21 cellular contexts compared by ENCODE assay signal in genomic region chr1:67005068-67005467, GRCh38. TPM values are rescaled to one million over a fixed set of nuclear protein-coding genes. Genes with fewer than 3 reads are reported as not detected.
DNase-seq lines count a peak whose midpoint lies in the region; ATAC-seq and TF ChIP-seq lines count a peak whose summit lies in the region.
"Had no signal": no experiment of that assay in that cellular context is flagged by ENCODE, and none has a peak within 500 bp of the region (broad histone marks: within the 10 kb centered on the region; RNA-seq: fewer than 3 reads in every experiment).

No MANE protein-coding gene starts in this region.

- H3K27ac ChIP-seq in right atrium auricular region (no peak overlapping the region), thoracic aorta (peak overlapping the region; percentile 1 to 26), RWPE1 (no peak overlapping the region)
- H3K27ac ChIP-seq: suprapubic skin, vagina had no signal

- DNase-seq in Right ventricle myocardium superior (peak; percentile 39), right atrium auricular region (ENCODE audit: low spot score) (no peak), NCI-H510A treated with DMSO at 0.1 percent for 48 hours (lab: John Stamatoyannopoulos, UW) (peak; percentile 72), left ventricle myocardium superior (peak; percentile 56), thoracic aorta (ENCODE audit: low spot score) (no peak), RWPE1 (ENCODE audit: low spot score) (no peak)
- no peak for DNase-seq in activated CD4-positive, alpha-beta T cell treated with anti-CD3 and anti-CD28 coated beads, Interleukin-2, amount 50 U/mL, for 1 hour
- DNase-seq: activated naive CD4-positive, alpha-beta T cell treated with anti-CD3 and anti-CD28 coated beads, Interleukin-2, amount 10 ng/mL, durations not matched to agents 7 days and 5 days; activated T-cell treated with anti-CD3 and anti-CD28 coated beads, Interleukin-2, amount 50 U/mL, for 48 hours; aorta; central memory CD4-positive, alpha-beta T cell; MG63; NCI-H187; NCI-H446 treated with DMSO at 0.1 percent for 48 hours; stimulated activated CD4-positive, alpha-beta T cell treated with anti-CD3 and anti-CD28 coated beads, Interleukin-1b, Interleukin-23, amount 100 ng/mL, for 48 hours; T-helper 1 cell had no signal

- peaks cover 0 to 9% of the 10 kb centered on the region in 2 donors for H3K4me1 ChIP-seq in right atrium auricular region
- peaks cover 6 to 35% of the 10 kb centered on the region in 2 donors for H3K4me1 ChIP-seq in thoracic aorta (ENCODE audit: control insufficient read depth in 1 of 2, low read depth in 2 of 2)
- H3K4me1 ChIP-seq: HAP-1, suprapubic skin had no signal

- intact Hi-C loops in Right ventricle myocardium superior (cut with DNase I), result no loop called here
- intact Hi-C loops in left ventricle myocardium superior (cut with micrococcal nuclease), result no loop called here

- ATAC-seq in Right ventricle myocardium superior (ENCODE audit: poor library complexity) (peak; percentile 51), left ventricle myocardium superior (peak; percentile 59), thoracic aorta (ENCODE audit: insufficient number of reproducible peaks, low FRiP score, low read depth) (no peak), GM21825 (IDR thresholded peaks at IDR 0.05; ENCODE audit: unreplicated experiment) (no peak)

- TF ChIP-seq CTCF in right atrium auricular region (IDR thresholded peaks at IDR 0.05) (no peak), thoracic aorta (IDR thresholded peaks at IDR 0.05) (no peak), RWPE1 (conservative IDR thresholded peaks at IDR 0.05; ENCODE audit: low read depth) (no peak)

- H3K4me3 ChIP-seq in right atrium auricular region (no peak overlapping the region), thoracic aorta (no peak overlapping the region)
- H3K4me3 ChIP-seq: dorsolateral prefrontal cortex, HAP-1, MG63, suprapubic skin, vagina had no signal

- H3K9me3 ChIP-seq in right atrium auricular region, result no peaks in the 10 kb centered on the region
- no peaks in the 10 kb centered on the region for H3K9me3 ChIP-seq in thoracic aorta
- H3K9me3 ChIP-seq: HAP-1, MG63, suprapubic skin, vagina had no signal

- POLR2A ChIA-PET in RWPE1 (lab: Yijun Ruan, JAX; ENCODE audit: low non-redundant PET), result no interaction called here

- H3K36me3 ChIP-seq in right atrium auricular region (peaks cover 12% of the 10 kb centered on the region), thoracic aorta (peaks cover 15% of the 10 kb centered on the region)

- CTCF ChIA-PET in RWPE1 (lab: Yijun Ruan, JAX), result interaction anchor here (2.1 to 2.8 kb wide), 2 partner anchors 9 to 143 kb away, joined by 6 to 12 read pairs; no protein-coding TSS in a partner anchor

- H3K27me3 ChIP-seq in right atrium auricular region (no peaks in the 10 kb centered on the region), thoracic aorta (replicated peaks; ENCODE audit: insufficient read depth) (no peaks in the 10 kb centered on the region)
- H3K27me3 ChIP-seq: dorsolateral prefrontal cortex, MG63, suprapubic skin, vagina had no signal

RNA-seq across cellular contexts. Expression of gene SLC35D1, which starts 48.9 kb away (rescaled TPM):
- total RNA-seq in Right ventricle myocardium superior (3.1 TPM), right atrium auricular region (1 to 10 TPM; 3.3 to 4.9 TPM), left ventricle myocardium superior (2.7 TPM), thoracic aorta (10 to 100 TPM; 14.8 to 22.0 TPM)

Comparison
In these comparisons a context has a peak if more than half of its experiments do, and no peak if none do; other contexts are left out.
1. DNase-seq: peak in Right ventricle myocardium superior (single experiment), NCI-H510A treated with DMSO at 0.1 percent for 48 hours (single experiment) and left ventricle myocardium superior (single experiment); none in right atrium auricular region (single experiment), thoracic aorta (single experiment), activated CD4-positive, alpha-beta T cell treated with anti-CD3 and anti-CD28 coated beads, Interleukin-2, amount 50 U/mL, for 1 hour (single experiment) and RWPE1 (single experiment).
2. ATAC-seq: peak in Right ventricle myocardium superior (single experiment) and left ventricle myocardium superior (single experiment); none in thoracic aorta (single experiment) and GM21825 (single experiment).
3. H3K27ac ChIP-seq: peak in thoracic aorta (2 of 2); none in right atrium auricular region (0 of 2) and RWPE1 (single experiment).